Comparison of ENCODE assay signal across 1 cellular context in the genomic region with DNA sequence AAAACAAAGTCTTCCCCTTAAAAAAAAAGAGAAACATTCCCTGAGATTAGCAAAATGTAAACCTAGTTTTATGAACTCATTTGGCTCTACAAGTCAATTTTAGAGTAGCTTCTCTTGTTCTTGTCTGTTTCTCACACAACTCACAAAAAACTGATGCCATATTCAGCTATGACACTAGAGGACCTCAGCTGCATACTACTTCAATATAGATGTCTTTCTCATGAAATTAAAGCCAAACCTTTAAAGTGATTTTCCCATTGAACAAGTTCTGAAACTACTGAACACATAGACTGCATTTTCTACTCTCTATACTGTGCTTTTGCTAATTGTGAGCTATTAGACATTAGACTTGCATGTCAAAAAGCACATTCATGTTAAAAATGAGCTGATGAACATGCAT.
A peak's percentile ranks its signal among the peaks of the same experiment; 100 is the strongest.
TF ChIP-seq lines count a peak whose summit lies in the region.

No MANE protein-coding gene starts in this region.

TF ChIP-seq in IMR-90, 13 proteins besides CTCF, POLR2A, EP300 and RAD21:
- no peak for TF ChIP-seq BHLHE40 (IDR thresholded peaks at IDR 0.05; ENCODE audit: low read depth, low read length)
- TF ChIP-seq MAFK (IDR thresholded peaks at IDR 0.05; ENCODE audit: low read depth, low read length), result no peak
- TF ChIP-seq RCOR1 (IDR thresholded peaks at IDR 0.05; ENCODE audit: insufficient replicate concordance, low read length), result no peak
- TF ChIP-seq, protein P1, sequence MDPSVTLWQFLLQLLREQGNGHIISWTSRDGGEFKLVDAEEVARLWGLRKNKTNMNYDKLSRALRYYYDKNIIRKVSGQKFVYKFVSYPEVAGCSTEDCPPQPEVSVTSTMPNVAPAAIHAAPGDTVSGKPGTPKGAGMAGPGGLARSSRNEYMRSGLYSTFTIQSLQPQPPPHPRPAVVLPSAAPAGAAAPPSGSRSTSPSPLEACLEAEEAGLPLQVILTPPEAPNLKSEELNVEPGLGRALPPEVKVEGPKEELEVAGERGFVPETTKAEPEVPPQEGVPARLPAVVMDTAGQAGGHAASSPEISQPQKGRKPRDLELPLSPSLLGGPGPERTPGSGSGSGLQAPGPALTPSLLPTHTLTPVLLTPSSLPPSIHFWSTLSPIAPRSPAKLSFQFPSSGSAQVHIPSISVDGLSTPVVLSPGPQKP (IDR thresholded peaks at IDR 0.05; ENCODE audit: borderline replicate concordance, low read depth, low read length), result no peak
- TF ChIP-seq NFE2L2 (IDR thresholded peaks at IDR 0.05; ENCODE audit: low read depth, low read length), result no peak
- TF ChIP-seq MXI1 (IDR thresholded peaks at IDR 0.05; ENCODE audit: borderline replicate concordance, low read depth, low read length), result no peak
- peak; percentile 60 for TF ChIP-seq SMC3 (IDR thresholded peaks at IDR 0.05; ENCODE audit: low read depth, low read length)
- TF ChIP-seq, protein P2, sequence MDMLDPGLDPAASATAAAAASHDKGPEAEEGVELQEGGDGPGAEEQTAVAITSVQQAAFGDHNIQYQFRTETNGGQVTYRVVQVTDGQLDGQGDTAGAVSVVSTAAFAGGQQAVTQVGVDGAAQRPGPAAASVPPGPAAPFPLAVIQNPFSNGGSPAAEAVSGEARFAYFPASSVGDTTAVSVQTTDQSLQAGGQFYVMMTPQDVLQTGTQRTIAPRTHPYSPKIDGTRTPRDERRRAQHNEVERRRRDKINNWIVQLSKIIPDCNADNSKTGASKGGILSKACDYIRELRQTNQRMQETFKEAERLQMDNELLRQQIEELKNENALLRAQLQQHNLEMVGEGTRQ (IDR thresholded peaks at IDR 0.05; ENCODE audit: low read depth, low read length), result no peak
TF ChIP-seq in IMR-90: peak in this region for 1.
